30 cellular contexts compared by ENCODE assay signal in the genomic region with DNA sequence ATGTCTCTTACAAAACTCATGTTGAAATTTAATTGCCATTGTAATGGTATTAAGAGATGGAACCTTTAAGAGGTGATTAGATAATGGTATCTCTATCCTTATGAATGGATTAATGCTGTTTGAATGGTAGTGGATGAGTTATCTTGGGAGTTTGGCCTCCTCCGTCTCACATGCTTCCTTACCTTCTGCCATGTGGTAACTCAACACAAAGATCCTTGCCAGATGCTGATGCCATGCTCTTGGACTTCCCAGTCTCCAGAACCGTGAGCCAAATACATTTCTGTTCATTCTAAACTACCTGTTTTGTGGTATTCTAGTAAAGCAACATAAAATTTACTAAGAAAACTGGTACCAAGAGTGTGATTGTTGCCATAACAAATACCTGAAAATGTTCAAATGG.
"Had no signal": no experiment of that assay in that cellular context is flagged by ENCODE, and none has a peak within 500 bp of the region (broad histone marks: within the 10 kb centered on the region; RNA-seq: fewer than 3 reads in every experiment).

No MANE protein-coding gene starts in this region.

- H3K4me3 Mint-ChIP-seq: activated CD4-positive, alpha-beta memory T cell treated with anti-CD3 and anti-CD28 coated beads, Interleukin-2, amount 10 ng/mL, durations not matched to agents 7 days and 5 days; activated naive CD4-positive, alpha-beta T cell treated with anti-CD3 and anti-CD28 coated beads for 36 hours; activated naive CD8-positive, alpha-beta T cell; activated T-helper 17 cell treated with anti-CD3 and anti-CD28 coated beads, Interleukin-2, amount 50 U/mL, for 72 hours; brain; T-helper 2 cell treated with Interferon-gamma antibody and Interleukin-4, amounts not matched to agents 5 μg/mL and 100 μg/mL, for 36 hours; WTC11 had no signal

- H3K27me3 ChIP-seq: cardiac muscle cell had no signal

- FAIRE-seq: astrocyte had no signal

- H3K36me3 ChIP-seq: cardiac muscle cell had no signal

- H3K27ac ChIP-seq: cardiac muscle cell, SK-N-MC had no signal

- H3K27ac Mint-ChIP-seq: activated CD4-positive, alpha-beta memory T cell treated with anti-CD3 and anti-CD28 coated beads, Interleukin-2, amount 10 ng/mL, durations not matched to agents 7 days and 5 days; activated naive CD4-positive, alpha-beta T cell treated with anti-CD3 and anti-CD28 coated beads for 36 hours; activated naive CD8-positive, alpha-beta T cell; activated T-helper 17 cell treated with anti-CD3 and anti-CD28 coated beads, Interleukin-2, amount 50 U/mL, for 72 hours; brain; T-helper 2 cell treated with Interferon-gamma antibody and Interleukin-4, amounts not matched to agents 5 μg/mL and 100 μg/mL, for 36 hours; WTC11 had no signal

- H3K27me3 Mint-ChIP-seq: activated CD4-positive, alpha-beta memory T cell treated with anti-CD3 and anti-CD28 coated beads, Interleukin-2, amount 10 ng/mL, durations not matched to agents 7 days and 5 days; activated naive CD8-positive, alpha-beta T cell; activated T-helper 17 cell treated with anti-CD3 and anti-CD28 coated beads, Interleukin-2, amount 50 U/mL, for 72 hours; brain had no signal

- ATAC-seq: activated T-helper 17 cell treated with anti-CD3 and anti-CD28 coated beads, Interleukin-2, amount 50 U/mL, for 72 hours; Panc1; Right ventricle myocardium inferior; WTC11 had no signal

- H3K4me3 ChIP-seq: cardiac muscle cell, SK-N-MC had no signal

- DNase-seq: activated CD4-positive, alpha-beta memory T cell treated with anti-CD3 and anti-CD28 coated beads, Interleukin-2, amount 10 ng/mL, durations not matched to agents 7 days and 5 days; activated CD4-positive, alpha-beta T cell treated with anti-CD3 and anti-CD28 coated beads for 48 hours; activated CD4-positive, CD25-positive, alpha-beta regulatory T cell treated with anti-CD3 and anti-CD28 coated beads, Interleukin-2, amount 50 U/mL, for 72 hours; activated gamma-delta T cell; activated naive CD4-positive, alpha-beta T cell treated with anti-CD3 and anti-CD28 coated beads for 36 hours; activated T-cell treated with anti-CD3 and anti-CD28 coated beads for 4 hours; activated T-cell treated with anti-CD3 and anti-CD28 coated beads, Interleukin-2, amount 50 U/mL, for 48 hours; amygdala; cerebellar nuclear complex; MM.1S; NCI-H1105; NCI-H1436; NCI-H187; NCI-H2081; NCI-H510A treated with DMSO at 0.1 percent for 48 hours; NCI-H69; NK-92 treated with Interleukin-12 subunit alpha and Interleukin-12 subunit beta, amount 100 ng/mL, for 24 hours; OCI-M1; RPMI8226; SW 1271 had no signal

- H3K4me1 Mint-ChIP-seq: WTC11 had no signal
